In genomic region chr15:58738051-58738707, GRCh38 we compare ENCODE assay signal across 14 cellular contexts. TPM values are rescaled to one million over a fixed set of nuclear protein-coding genes. Genes with fewer than 3 reads are reported as not detected.
A peak's percentile ranks its signal among the peaks of the same experiment; 100 is the strongest.
DNase-seq lines count a peak whose midpoint lies in the region; ATAC-seq, FAIRE-seq and TF ChIP-seq lines count a peak whose summit lies in the region.
"Had no signal": no experiment of that assay in that cellular context is flagged by ENCODE, and none has a peak within 500 bp of the region (broad histone marks: within the 10 kb centered on the region; RNA-seq: fewer than 3 reads in every experiment).

No MANE protein-coding gene starts in this region.

- TF ChIP-seq POLR2A in thyroid gland (IDR thresholded peaks at IDR 0.05): no peak

- peak; percentile 59 for DNase-seq in SKM-1 treated with dmso at 0.1 percent for 144 hours (lab: John Stamatoyannopoulos, UW; ENCODE audit: unreplicated experiment)
- DNase-seq in SKM-1 (lab: John Stamatoyannopoulos, UW; ENCODE audit: unreplicated experiment): no peak
- peak; percentile 49 for DNase-seq in NOMO-1 treated with dmso at 0.1 percent for 144 hours (lab: John Stamatoyannopoulos, UW; ENCODE audit: unreplicated experiment)
- DNase-seq in choroid plexus epithelial cell (ENCODE audit: low read depth): peak; percentile 70
- DNase-seq in pancreas: no peak
- no peak for DNase-seq in thyroid gland
- no peak for DNase-seq in islet precursor cell
- no peak for DNase-seq in nucleus accumbens (lab: John Stamatoyannopoulos, UW)
- DNase-seq: adrenal gland, esophagus squamous epithelium, lower lobe of right lung, NCI-H446 treated with DMSO at 0.1 percent for 48 hours, right lobe of liver had no signal

- H3K9me3 ChIP-seq in pancreas (no peaks in the 10 kb centered on the region), thyroid gland (no peaks in the 10 kb centered on the region)
- H3K9me3 ChIP-seq: adrenal gland, esophagus squamous epithelium, lower lobe of right lung, right lobe of liver had no signal

- FAIRE-seq in pancreas (lab: Jason Lieb, UNC): no peak

- WGBS in pancreas, 2 donors: 70 to 71% methylated on average over 1 of the region's 1 CpG
- 45 to 46% methylated on average over 1 of the region's 1 CpG for WGBS in thyroid gland, 2 donors

- ATAC-seq in pancreas: peak in 3 of 4 donors; percentile 44 to 70 (median 52)

- TF ChIP-seq CTCF in choroid plexus epithelial cell (conservative IDR thresholded peaks at IDR 0.05; ENCODE audit: low read depth, low read length) (no peak), pancreas (IDR thresholded peaks at IDR 0.05) (no peak), thyroid gland (IDR thresholded peaks at IDR 0.05) (no peak)

- H3K4me3 ChIP-seq in choroid plexus epithelial cell (ENCODE audit: low read depth, low read length) (no peak overlapping the region), pancreas (no peak overlapping the region), thyroid gland (replicated peaks in 1 of 3) (no peak overlapping the region)
- H3K4me3 ChIP-seq: adrenal gland, esophagus squamous epithelium, lower lobe of right lung, right lobe of liver had no signal

- intact Hi-C loops in pancreas (cut with DNase I): no loop called here
- intact Hi-C loops in thyroid gland (cut with DNase I): no loop called here

- H3K36me3 ChIP-seq in pancreas: no peaks in the 10 kb centered on the region
- no peaks in the 10 kb centered on the region for H3K36me3 ChIP-seq in thyroid gland
- H3K36me3 ChIP-seq: adrenal gland, esophagus squamous epithelium, lower lobe of right lung, right lobe of liver had no signal

- H3K27ac ChIP-seq in pancreas: no peak overlapping the region
- H3K27ac ChIP-seq in thyroid gland: no peak overlapping the region
- H3K27ac ChIP-seq: 22Rv1, adrenal gland, esophagus squamous epithelium, lower lobe of right lung, right lobe of liver had no signal

- H3K27me3 ChIP-seq in pancreas (no peaks in the 10 kb centered on the region), thyroid gland (no peaks in the 10 kb centered on the region)
- H3K27me3 ChIP-seq: adrenal gland, esophagus squamous epithelium, right lobe of liver had no signal

- H3K4me1 ChIP-seq in pancreas (peaks cover 0 to 17% (median 0%) of the 10 kb centered on the region in 3 donors), thyroid gland (peaks cover 10 to 21% of the 10 kb centered on the region in 2 donors)

RNA-seq across cellular contexts. Expression of gene ADAM10, which starts 11.3 kb away (rescaled TPM):
- total RNA-seq in pancreas: 10 to 100 TPM; 30.6 to 96.2 (median 37.6) TPM
- 10 to 100 TPM in 1 of 2 donors, 1 to 10 TPM in 1; 6.1 to 13.0 TPM for polyA plus RNA-seq in pancreas
- total RNA-seq in thyroid gland: 100 to 1,000 TPM; 112 to 157 (median 116) TPM

RNA-seq across cellular contexts. Expression of gene MINDY2, which starts 32.9 kb away (rescaled TPM):
- 10 to 100 TPM in 1 of 6 donors, 1 to 10 TPM in 5; 5.1 to 11.6 (median 6.3) TPM for total RNA-seq in pancreas
- 1 to 10 TPM; 2.8 to 2.9 TPM for polyA plus RNA-seq in pancreas
- 10 to 100 TPM; 27.1 to 31.3 (median 28.2) TPM for total RNA-seq in thyroid gland

Comparison
In these comparisons a context has a peak if more than half of its experiments do, and no peak if none do; other contexts are left out.
1. DNase-seq: peak in SKM-1 treated with dmso at 0.1 percent for 144 hours (single experiment), NOMO-1 treated with dmso at 0.1 percent for 144 hours (single experiment) and choroid plexus epithelial cell (single experiment); none in SKM-1 (single experiment), pancreas (0 of 6), thyroid gland (0 of 2), islet precursor cell (single experiment) and nucleus accumbens (0 of 56).